In the genomic region with DNA sequence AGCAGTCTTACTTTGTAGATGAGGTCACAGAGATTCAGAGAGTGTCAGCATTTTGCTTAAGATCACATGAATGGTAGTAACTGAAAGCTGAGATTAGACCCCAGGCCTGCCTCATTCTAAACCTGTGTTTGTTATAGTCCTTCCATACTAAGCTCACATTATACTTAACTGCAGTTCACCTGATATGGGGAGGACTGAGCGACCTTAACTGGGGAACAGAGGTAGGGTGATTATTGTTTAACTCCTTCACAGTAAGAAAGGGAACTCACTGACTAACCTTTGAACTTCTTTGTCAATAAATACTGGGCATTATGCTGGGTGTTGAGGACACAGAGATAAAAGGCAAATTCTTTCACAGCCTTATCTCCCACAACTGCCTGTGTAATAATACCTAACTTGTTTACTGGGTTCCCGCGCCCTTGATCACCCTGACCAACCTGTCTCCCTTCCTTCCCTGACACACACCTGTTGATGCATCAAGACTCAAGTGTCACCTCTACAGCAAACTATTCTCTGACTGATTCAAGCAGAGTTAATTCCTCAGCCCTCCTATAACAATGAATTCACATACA, we compare ENCODE assay signal across 31 cellular contexts. TPM values are rescaled to one million over a fixed set of nuclear protein-coding genes. Genes with fewer than 3 reads are reported as not detected.
DNase-seq lines count a peak whose midpoint lies in the region; ATAC-seq, FAIRE-seq and TF ChIP-seq lines count a peak whose summit lies in the region.
"Had no signal": no experiment of that assay in that cellular context is flagged by ENCODE, and none has a peak within 500 bp of the region (broad histone marks: within the 10 kb centered on the region; RNA-seq: fewer than 3 reads in every experiment).

No MANE protein-coding gene starts in this region.

- H3K9ac ChIP-seq in keratinocyte (ENCODE audit: control insufficient read depth, extremely low read depth, insufficient read depth, low read length): no peak overlapping the region
- H3K9ac ChIP-seq: SK-N-SH had no signal

- peak; percentile 35 to 87 (median 76) for ATAC-seq in pancreas
- ATAC-seq: activated naive CD4-positive, alpha-beta T cell treated with anti-CD3 and anti-CD28 coated beads, Interleukin-2, amount 50 U/mL, for 72 hours; heart left ventricle; naive thymus-derived CD8-positive, alpha-beta T cell; sciatic nerve; stimulated activated naive CD8-positive, alpha-beta T cell treated with anti-CD3 and anti-CD28 coated beads, Interleukin-15, amount 100 ng/mL, for 72 hours had no signal

- TF ChIP-seq POLR2A in GM12892 (IDR thresholded peaks at IDR 0.05; ENCODE audit: low read depth, low read length) (no peak), tibial nerve (IDR thresholded peaks at IDR 0.05) (no peak)

- H3K9me1 ChIP-seq in keratinocyte (ENCODE audit: control insufficient read depth, extremely low read depth, insufficient read depth, low read length): no peaks in the 10 kb centered on the region

- no peak for TF ChIP-seq EP300 in tibial nerve (IDR thresholded peaks at IDR 0.05)

- H3K9me3 ChIP-seq in keratinocyte (ENCODE audit: control insufficient read depth, low read depth, low read length) (no peaks in the 10 kb centered on the region), pancreas (no peaks in the 10 kb centered on the region), tibial nerve (no peaks in the 10 kb centered on the region), OCI-LY7 (ENCODE audit: low read length) (no peaks in the 10 kb centered on the region)
- no peaks in the 10 kb centered on the region for H3K9me3 ChIP-seq in effector memory CD4-positive, alpha-beta T cell (ENCODE audit: control insufficient read depth, low read length)
- H3K9me3 ChIP-seq: heart left ventricle, ovary, SK-N-SH had no signal

- no peaks in the 10 kb centered on the region for H3K9me2 ChIP-seq in OCI-LY7 (ENCODE audit: insufficient read depth, low read length)
- H3K9me2 ChIP-seq: SK-N-SH had no signal

- H3K27me3 ChIP-seq in keratinocyte (ENCODE audit: control insufficient read depth, extremely low read depth, insufficient read depth, low read length): no peaks in the 10 kb centered on the region
- H3K27me3 ChIP-seq in pancreas: no peaks in the 10 kb centered on the region
- no peaks in the 10 kb centered on the region for H3K27me3 ChIP-seq in effector memory CD4-positive, alpha-beta T cell (replicated peaks; ENCODE audit: control insufficient read depth, insufficient read depth, low read length, poor library complexity, severe bottlenecking)
- H3K27me3 ChIP-seq in tibial nerve: no peaks in the 10 kb centered on the region
- H3K27me3 ChIP-seq: heart left ventricle, ovary had no signal

- dilution Hi-C loops in keratinocyte (cut with MboI; ENCODE audit: extremely low pct_ligation_motif_present, low sequenced_read_pairs): no loop called here

- H4K20me1 ChIP-seq in keratinocyte (ENCODE audit: control insufficient read depth, extremely low read depth, insufficient read depth, low read length): no peaks in the 10 kb centered on the region
- no peaks in the 10 kb centered on the region for H4K20me1 ChIP-seq in OCI-LY7 (ENCODE audit: insufficient read depth, low read length)

- POLR2A ChIA-PET in OCI-LY7 (lab: Charles Lee): interaction anchor here (0.7 to 1.5 kb wide), 2 partner anchors 12 to 733 kb away, joined by 3 to 9 read pairs; no protein-coding TSS in a partner anchor

- no peaks in the 10 kb centered on the region for H3K4me1 ChIP-seq in keratinocyte (ENCODE audit: control insufficient read depth, extremely low read depth, insufficient read depth, low read length)
- peaks cover 15 to 23% (median 17%) of the 10 kb centered on the region in 3 donors for H3K4me1 ChIP-seq in pancreas
- no peaks in the 10 kb centered on the region for H3K4me1 ChIP-seq in effector memory CD4-positive, alpha-beta T cell (ENCODE audit: control insufficient read depth, insufficient read depth, low read length, poor library complexity, severe bottlenecking)
- no peaks in the 10 kb centered on the region for H3K4me1 ChIP-seq in tibial nerve
- no peaks in the 10 kb centered on the region for H3K4me1 ChIP-seq in OCI-LY7 (ENCODE audit: insufficient read depth, low read length, poor library complexity, severe bottlenecking)

- no peak overlapping the region for H3K4me3 ChIP-seq in keratinocyte (ENCODE audit: control insufficient read depth in 2 of 3, extremely low read depth in 1 of 3, insufficient read depth in 2 of 3, low read depth in 1 of 3, low read length in 3 of 3)
- no peak overlapping the region for H3K4me3 ChIP-seq in pancreas
- H3K4me3 ChIP-seq in effector memory CD4-positive, alpha-beta T cell (ENCODE audit: insufficient read depth, low read depth, low read length, poor library complexity, severe bottlenecking): no peak overlapping the region
- H3K4me3 ChIP-seq in tibial nerve: no peak overlapping the region
- H3K4me3 ChIP-seq in OCI-LY7 (ENCODE audit: low read depth, low read length, poor library complexity, severe bottlenecking): no peak overlapping the region
- H3K4me3 ChIP-seq: heart left ventricle, ovary had no signal

- H3K4me2 ChIP-seq in keratinocyte (ENCODE audit: control insufficient read depth, extremely low read depth, insufficient read depth, low read depth, low read length): no peak overlapping the region
- H3K4me2 ChIP-seq in OCI-LY7 (ENCODE audit: low read length): no peak overlapping the region
- H3K4me2 ChIP-seq: SK-N-SH had no signal

- H2AFZ ChIP-seq in keratinocyte (ENCODE audit: control insufficient read depth, low read length): no peak overlapping the region
- no peak overlapping the region for H2AFZ ChIP-seq in OCI-LY7 (ENCODE audit: low read length)

- intact Hi-C loops in pancreas (cut with DNase I) (no loop called here), OCI-LY7 (cut with micrococcal nuclease; ENCODE audit: unreplicated experiment) (loop anchor here (10.0 kb wide), 1 partner anchor 868 kb away; no protein-coding TSS in a partner anchor)

- CTCF ChIA-PET in OCI-LY7 (lab: Charles Lee; ENCODE audit: unreplicated experiment): no interaction called here

- H3K79me2 ChIP-seq in keratinocyte (ENCODE audit: control insufficient read depth, insufficient read depth, low read length) (peaks cover 11% of the 10 kb centered on the region), OCI-LY7 (ENCODE audit: insufficient read depth, low read depth, low read length) (peaks cover 32% of the 10 kb centered on the region; the same call in 1 of the 2 replicates)

- DNase-seq in GM12892 (ENCODE audit: insufficient read length): no peak
- DNase-seq in keratinocyte (ENCODE audit: low read depth, low spot score): no peak
- peak in 1 of 6 donors; percentile 32 for DNase-seq in pancreas
- DNase-seq in effector memory CD4-positive, alpha-beta T cell: no peak
- DNase-seq in D721Med (ENCODE audit: insufficient read length, low spot score): no peak
- no peak for DNase-seq in tibial nerve (ENCODE audit: low spot score in 2 of 2)
- DNase-seq in OCI-LY7 (ENCODE audit: low spot score): no peak
- DNase-seq: activated CD4-positive, alpha-beta T cell treated with anti-CD3 and anti-CD28 coated beads, Interleukin-2, amount 10 ng/mL, durations not matched to agents 7 days and 5 days; AML-193; aorta; CD4-positive, alpha-beta memory T cell; central memory CD4-positive, alpha-beta T cell; DMS53; foreskin fibroblast; GDM1; naive thymus-derived CD8-positive, alpha-beta T cell; NCI-H1105 treated with DMSO at 0.1 percent for 48 hours; NCI-H2029 treated with DMSO at 0.1 percent for 48 hours; NCI-H2227 treated with DMSO at 0.1 percent for 48 hours; ovary; SK-N-SH; stimulated activated CD4-positive, alpha-beta T cell treated with anti-CD3 and anti-CD28 coated beads, Interleukin-15, amount 100 ng/mL, for 24 hours; stimulated activated naive CD8-positive, alpha-beta T cell treated with anti-CD3 and anti-CD28 coated beads, Interleukin-15, amount 100 ng/mL, for 72 hours; trophoblast cell; WERI-Rb-1 had no signal

- TF ChIP-seq CTCF in VCaP (conservative IDR thresholded peaks at IDR 0.05) (no peak), keratinocyte (optimal IDR thresholded peaks at IDR 0.05 in 1 of 3, IDR thresholded peaks at IDR 0.05 in 1 of 3, conservative IDR thresholded peaks at IDR 0.05 in 1 of 3; ENCODE audit: extremely low read depth in 1 of 3, insufficient read depth in 2 of 3, low read length in 3 of 3) (no peak), pancreas (IDR thresholded peaks at IDR 0.05) (no peak), D721Med (IDR thresholded peaks at IDR 0.05; ENCODE audit: insufficient read depth, missing control alignments) (no peak), tibial nerve (IDR thresholded peaks at IDR 0.05) (no peak), OCI-LY7 (conservative IDR thresholded peaks at IDR 0.05; ENCODE audit: low read length) (no peak)

- no peaks in the 10 kb centered on the region for H3K36me3 ChIP-seq in keratinocyte (ENCODE audit: control insufficient read depth in 2 of 2, extremely low read depth in 1 of 2, insufficient read depth in 2 of 2, low read length in 2 of 2)
- no peaks in the 10 kb centered on the region for H3K36me3 ChIP-seq in pancreas
- no peaks in the 10 kb centered on the region for H3K36me3 ChIP-seq in effector memory CD4-positive, alpha-beta T cell (ENCODE audit: control insufficient read depth, insufficient read depth, low read length)
- H3K36me3 ChIP-seq in tibial nerve: no peaks in the 10 kb centered on the region
- peaks cover 7% of the 10 kb centered on the region for H3K36me3 ChIP-seq in OCI-LY7 (ENCODE audit: insufficient read depth, low read length)
- H3K36me3 ChIP-seq: heart left ventricle, ovary, WERI-Rb-1 had no signal

- 14 to 24% methylated on average over 3 of the region's 3 CpGs for WGBS in pancreas, 2 donors
- 85 to 93% methylated on average over 3 of the region's 3 CpGs for WGBS in tibial nerve, 2 donors

- FAIRE-seq in GM12892 (lab: Jason Lieb, UNC): peak; percentile 38
- FAIRE-seq in keratinocyte (lab: Jason Lieb, UNC): peak; percentile 17
- no peak for FAIRE-seq in pancreas (lab: Jason Lieb, UNC)
- FAIRE-seq in D721Med (lab: Jason Lieb, UNC): no peak
- FAIRE-seq: A204.1, H1 had no signal

- peak overlapping the region; percentile 28 for H3K27ac ChIP-seq in VCaP
- H3K27ac ChIP-seq in keratinocyte (ENCODE audit: control insufficient read depth, insufficient read depth, low read length): no peak overlapping the region
- H3K27ac ChIP-seq in pancreas: peak overlapping the region in 3 of 4 donors; percentile 6 to 46 (median 28)
- no peak overlapping the region for H3K27ac ChIP-seq in effector memory CD4-positive, alpha-beta T cell (ENCODE audit: insufficient read depth, low read length, poor library complexity, severe bottlenecking)
- H3K27ac ChIP-seq in tibial nerve: no peak overlapping the region
- no peak overlapping the region for H3K27ac ChIP-seq in OCI-LY7 (ENCODE audit: low read depth, low read length, poor library complexity, severe bottlenecking)
- H3K27ac ChIP-seq: heart left ventricle, ovary, WERI-Rb-1 had no signal

- no TSS peak for BruUV-seq in OCI-LY7 (replicated peaks; lab: Mats Ljungman, UMichigan)

RNA-seq across cellular contexts. Expression of gene DEPDC1B, which starts 27.2 kb away (rescaled TPM):
- polyA plus RNA-seq in GM12892 (2012; ENCODE audit: missing spikeins): 18.9 TPM
- 9.7 to 19.5 TPM (median 12.0 TPM) in 3 replicates for polyA plus RNA-seq in keratinocyte
- polyA plus RNA-seq in keratinocyte (2011; ENCODE audit: low read depth): 1.8 TPM
- polyA plus RNA-seq in keratinocyte (2011; cell fraction: cytosol; rRNA removed): 4.9 and 9.2 TPM in 2 replicates
- polyA plus RNA-seq in keratinocyte (2011; cell fraction: nucleus; rRNA removed): 5.8 and 9.5 TPM in 2 replicates
- polyA plus RNA-seq in keratinocyte (2012; ENCODE audit: low replicate concordance): 3.1 and 6.8 TPM in 2 replicates
- polyA minus RNA-seq in keratinocyte: 7.2 to 15.9 TPM (median 8.9 TPM) in 3 replicates
- 7.7 TPM for polyA minus RNA-seq in keratinocyte (2011; cell fraction: cytosol; rRNA and poly(A)+ RNA removed)
- 8.5 and 11.4 TPM in 2 replicates for polyA minus RNA-seq in keratinocyte (2011; cell fraction: nucleus; rRNA and poly(A)+ RNA removed)
- total RNA-seq in pancreas: under 1 TPM; 0.08 to 0.37 (median 0.27) TPM
- under 1 TPM; 0.11 to 0.31 TPM for polyA plus RNA-seq in pancreas
- total RNA-seq in tibial nerve: 1 to 10 TPM; 2.2 to 5.7 (median 4.4) TPM
- total RNA-seq in OCI-LY7 (2014; rRNA removed; shearing (Covaris generic)): 43.7 and 46.9 TPM in 2 replicates
- 47.6 and 51.9 TPM in 2 replicates for total RNA-seq in OCI-LY7 (2022)
- total RNA-seq: naive thymus-derived CD8-positive, alpha-beta T cell had no signal

Comparison
In these comparisons a context has a peak if more than half of its experiments do, and no peak if none do; other contexts are left out.
1. H3K27ac ChIP-seq: peak in VCaP (single experiment) and pancreas (3 of 4); none in keratinocyte (single experiment), effector memory CD4-positive, alpha-beta T cell (single experiment), tibial nerve (0 of 4) and OCI-LY7 (single experiment).
2. RNA of gene DEPDC1B, which starts 27.2 kb away (total RNA-seq): 43.7 to 51.9 TPM in OCI-LY7; 2.2 to 5.7 TPM in tibial nerve and 0.08 to 0.37 TPM in pancreas; every median in the first group is over 4 times any median in the second.